19 cellular contexts compared by ENCODE assay signal in the genomic region with DNA sequence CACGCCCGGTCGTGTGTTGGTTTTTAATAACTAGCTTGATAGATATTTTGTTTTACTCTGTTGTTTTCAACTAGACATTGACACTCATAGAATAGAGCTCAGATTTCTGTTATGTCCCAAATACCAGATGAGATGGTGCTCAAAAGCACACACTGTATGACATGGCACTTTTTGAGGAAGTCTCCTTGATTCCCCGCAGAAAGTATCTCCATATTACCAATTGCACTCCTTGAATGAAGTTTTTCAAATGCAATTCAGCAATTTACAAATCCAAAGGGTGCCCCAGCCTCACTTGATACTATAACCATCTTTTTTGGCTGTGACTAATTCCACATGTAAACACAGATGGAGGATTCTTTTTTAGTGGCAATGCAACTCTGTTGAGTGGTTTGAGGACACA.
A peak's percentile ranks its signal among the peaks of the same experiment; 100 is the strongest.
DNase-seq lines count a peak whose midpoint lies in the region; ATAC-seq and TF ChIP-seq lines count a peak whose summit lies in the region.
"Had no signal": no experiment of that assay in that cellular context is flagged by ENCODE, and none has a peak within 500 bp of the region (broad histone marks: within the 10 kb centered on the region; RNA-seq: fewer than 3 reads in every experiment).

No MANE protein-coding gene starts in this region.

- H3K36me3 Mint-ChIP-seq in H9 (ENCODE audit: insufficient read depth in 1 of 3, low read depth in 3 of 3) (no peaks in the 10 kb centered on the region), WTC11 (no peaks in the 10 kb centered on the region)
- H3K36me3 Mint-ChIP-seq: CD4-positive, CD25-positive, alpha-beta regulatory T cell; CD8-positive, alpha-beta T cell had no signal

- H3K27ac ChIP-seq in H9 (ENCODE audit: insufficient read length, low read depth, low read length) (peak overlapping the region; percentile 51), iPS-18a (ENCODE audit: low read length) (peak overlapping the region; percentile 9)
- H3K27ac ChIP-seq: BLaER1, C4-2B had no signal

- no peak overlapping the region for H3K56ac ChIP-seq in H9 (ENCODE audit: insufficient read length, low read depth, low read length)

- H2AK5ac ChIP-seq in H9 (ENCODE audit: insufficient read length, low read length): no peak overlapping the region

- no peak overlapping the region for H3K4me3 ChIP-seq in iPS-18a (ENCODE audit: low read length)
- H3K4me3 ChIP-seq: BLaER1, GM12878, HAP-1 had no signal

- no peaks in the 10 kb centered on the region; the same call in 1 of the 2 replicates for H3K27me3 Mint-ChIP-seq in H9 (ENCODE audit: low read depth)
- no peaks in the 10 kb centered on the region; the same call in 1 of the 2 replicates for H3K27me3 Mint-ChIP-seq in WTC11 (ENCODE audit: low read depth)
- H3K27me3 Mint-ChIP-seq: CD4-positive, CD25-positive, alpha-beta regulatory T cell had no signal

- no peaks in the 10 kb centered on the region for H3K23me2 ChIP-seq in H9 (ENCODE audit: insufficient read length, low read depth, low read length, poor library complexity, severe bottlenecking)

- H3K4me1 ChIP-seq in H9 (ENCODE audit: insufficient read depth, low read length) (peaks cover 13% of the 10 kb centered on the region; the same call in 1 of the 2 replicates), iPS-18a (ENCODE audit: control insufficient read depth, low read depth, low read length) (peaks cover 16% of the 10 kb centered on the region)
- H3K4me1 ChIP-seq: BLaER1, HAP-1 had no signal

- H3K79me1 ChIP-seq in H9 (ENCODE audit: insufficient read depth, low read depth, low read length, poor library complexity, severe bottlenecking): no peaks in the 10 kb centered on the region

- no peak overlapping the region for H3K14ac ChIP-seq in H9 (ENCODE audit: insufficient read depth, low read length)

- H3K27ac Mint-ChIP-seq in H9 (peak overlapping the region; percentile 56 to 87 (median 82); a peak in 3 of 7 replicates), WTC11 (peak overlapping the region; percentile 42; the same call in 1 of the 2 replicates)
- H3K27ac Mint-ChIP-seq: B cell; CD4-positive, CD25-positive, alpha-beta regulatory T cell; CD8-positive, alpha-beta T cell; HFFc6 had no signal

- H3K4me2 ChIP-seq in H9 (ENCODE audit: insufficient read depth, insufficient read length, low read length): peak overlapping the region; percentile 33
- H3K4me2 ChIP-seq: BLaER1 had no signal

- H4K91ac ChIP-seq in H9 (ENCODE audit: insufficient read length, low read depth, low read length): no peak overlapping the region

- CTCF ChIA-PET in WTC11 (lab: Charles Lee): interaction anchor here (0.6 to 1.1 kb wide), 3 partner anchors 12 to 1598 kb away, joined by 3 to 4 read pairs (median 3); no protein-coding TSS in a partner anchor

- no peak overlapping the region for H3K4ac ChIP-seq in H9 (ENCODE audit: low read depth, low read length)

- no peak overlapping the region for H2BK120ac ChIP-seq in H9 (ENCODE audit: low read depth, low read length, poor library complexity, severe bottlenecking)

- H2BK15ac ChIP-seq in H9 (ENCODE audit: low read depth, low read length): no peak overlapping the region

- no peak overlapping the region for H3K23ac ChIP-seq in H9 (ENCODE audit: insufficient read length, low read depth, low read length)

- no peak overlapping the region for H2BK20ac ChIP-seq in H9 (ENCODE audit: low read depth, low read length, poor library complexity, severe bottlenecking)

- no peak overlapping the region for H2AFZ ChIP-seq in H9 (ENCODE audit: low read length)

- ATAC-seq in WTC11 (no peak), GM18870 (IDR thresholded peaks at IDR 0.05; ENCODE audit: unreplicated experiment) (no peak), GM19395 (IDR thresholded peaks at IDR 0.05; ENCODE audit: unreplicated experiment) (no peak)
- ATAC-seq: CD8-positive, alpha-beta T cell; GM12878 had no signal

- H4K8ac ChIP-seq in H9 (replicated peaks; ENCODE audit: insufficient read length, low read depth, low read length): no peak overlapping the region

- WGBS in H9 (ENCODE audit: extremely low coverage, insufficient read length, low lambda C conversion rate): no CpG with 5 or more reads among the region's 4 CpGs

- H3K79me2 ChIP-seq in H9 (ENCODE audit: insufficient read depth, low read length): no peaks in the 10 kb centered on the region

- H3K9me3 Mint-ChIP-seq in H9 (no peaks in the 10 kb centered on the region; a peak in 1 of 5 replicates), WTC11 (peaks cover 8% of the 10 kb centered on the region)
- H3K9me3 Mint-ChIP-seq: CD8-positive, alpha-beta T cell; HFFc6 had no signal

- no peaks in the 10 kb centered on the region for H3K27me3 ChIP-seq in H9 (ENCODE audit: insufficient read depth, low read length)
- no peaks in the 10 kb centered on the region for H3K27me3 ChIP-seq in iPS-18a (ENCODE audit: control insufficient read depth, insufficient read depth, low read length)
- H3K27me3 ChIP-seq: BLaER1 had no signal

- H3K9ac ChIP-seq in H9 (ENCODE audit: extremely low read depth, insufficient read length, low read length) (no peak overlapping the region), iPS-18a (ENCODE audit: low read length) (no peak overlapping the region)
- H3K9ac ChIP-seq: BLaER1 had no signal

- no peak overlapping the region for H2BK5ac ChIP-seq in H9 (ENCODE audit: insufficient read length, low read length)

- TF ChIP-seq CTCF in H9 (conservative IDR thresholded peaks at IDR 0.05) (no peak), WTC11 (IDR thresholded peaks at IDR 0.05) (no peak)

- H3K18ac ChIP-seq in H9 (ENCODE audit: insufficient read length, low read depth, low read length): no peak overlapping the region

- H3K4me3 Mint-ChIP-seq in H9 (peak overlapping the region in 1 of 2 experiments; percentile 57; a peak in 1 of 5 replicates), WTC11 (no peak overlapping the region)
- H3K4me3 Mint-ChIP-seq: B cell; CD4-positive, CD25-positive, alpha-beta regulatory T cell; CD8-positive, alpha-beta T cell; HFFc6 had no signal

- POLR2A ChIA-PET in WTC11 (lab: Charles Lee): no interaction called here

- peaks cover 44 to 46% of the 10 kb centered on the region in 2 experiments for H3K4me1 Mint-ChIP-seq in H9
- peaks cover 50% of the 10 kb centered on the region for H3K4me1 Mint-ChIP-seq in WTC11
- H3K4me1 Mint-ChIP-seq: B cell; CD4-positive, CD25-positive, alpha-beta regulatory T cell had no signal

- DNase-seq in H9 (no peak), WTC11 (ENCODE audit: low spot score) (no peak), kidney glomerular epithelial cell (lab: John Stamatoyannopoulos, UW) (no peak)
- DNase-seq: Caco-2; CD4-positive, CD25-positive, alpha-beta regulatory T cell; CD8-positive, alpha-beta T cell; DMS 273 treated with DMSO at 0.1 percent for 48 hours; DMS79; EL; GDM1; HFFc6 had no signal

- H3K9me3 ChIP-seq in H9 (ENCODE audit: control insufficient read depth, low read depth, low read length) (no peaks in the 10 kb centered on the region), iPS-18a (ENCODE audit: control insufficient read depth, low read depth, low read length) (no peaks in the 10 kb centered on the region)
- H3K9me3 ChIP-seq: BLaER1, Caco-2, HAP-1 had no signal

- H3K36me3 ChIP-seq in iPS-18a (ENCODE audit: control insufficient read depth, low read depth, low read length): no peaks in the 10 kb centered on the region
- H3K36me3 ChIP-seq: BLaER1, HAP-1 had no signal

- no peak overlapping the region for H2BK12ac ChIP-seq in H9 (ENCODE audit: insufficient read length, low read depth, low read length)

- H4K5ac ChIP-seq in H9 (ENCODE audit: insufficient read length, low read depth, low read length): no peak overlapping the region

- no peaks in the 10 kb centered on the region for H4K20me1 ChIP-seq in H9 (ENCODE audit: control insufficient read depth, insufficient read depth, insufficient read length)
- H4K20me1 ChIP-seq: BLaER1 had no signal

- no peak overlapping the region for H3T11ph ChIP-seq in H9 (ENCODE audit: low read length)

TF ChIP-seq in WTC11, 78 proteins besides CTCF, POLR2A, EP300 and RAD21:
- TF ChIP-seq NFE2L1 (CRISPR knock-in tag; IDR thresholded peaks at IDR 0.05) (peak; percentile 69; the same call in 1 of the 2 replicates), ETV6 (CRISPR knock-in tag; IDR thresholded peaks at IDR 0.05) (no peak)
